ENCODE assay signal across 16 cellular contexts in the genomic region with DNA sequence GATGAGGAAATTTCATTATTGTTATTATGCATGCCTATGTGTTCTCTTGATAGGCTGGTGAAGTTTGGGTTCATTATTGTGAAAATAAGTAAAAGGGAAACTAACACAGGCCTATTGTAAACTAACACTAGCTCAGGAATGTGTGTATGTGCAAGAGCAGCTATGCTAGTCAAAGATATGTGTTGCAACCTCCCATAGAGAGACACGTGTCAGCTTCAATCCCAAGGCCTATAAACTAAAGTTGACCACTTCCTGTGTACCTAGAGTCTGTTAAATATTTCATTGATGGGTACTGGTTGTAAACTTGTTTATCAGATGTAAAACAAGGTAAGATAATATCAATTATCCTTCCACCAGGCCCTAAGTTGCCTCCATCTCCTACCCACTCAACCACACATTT. TPM values are rescaled to one million over a fixed set of nuclear protein-coding genes. Genes with fewer than 3 reads are reported as not detected.
DNase-seq lines count a peak whose midpoint lies in the region; ATAC-seq and TF ChIP-seq lines count a peak whose summit lies in the region.
"Had no signal": no experiment of that assay in that cellular context is flagged by ENCODE, and none has a peak within 500 bp of the region (broad histone marks: within the 10 kb centered on the region; RNA-seq: fewer than 3 reads in every experiment).

No MANE protein-coding gene starts in this region.

- no peak overlapping the region for H3K4me3 ChIP-seq in RWPE2 (ENCODE audit: severe bottlenecking)
- no peak overlapping the region for H3K4me3 ChIP-seq in fibroblast of pulmonary artery (replicated peaks; ENCODE audit: low read depth, low read length)
- H3K4me3 ChIP-seq in ascending aorta, result no peak overlapping the region
- H3K4me3 ChIP-seq: K562 had no signal

- TF ChIP-seq CTCF in RWPE2 (IDR thresholded peaks at IDR 0.05; ENCODE audit: poor library complexity, severe bottlenecking) (no peak), fibroblast of pulmonary artery (IDR thresholded peaks at IDR 0.05; ENCODE audit: low read length, missing control alignments) (no peak), ascending aorta (IDR thresholded peaks at IDR 0.05) (no peak)

- intact Hi-C loops in ascending aorta (cut with DNase I), result no loop called here

- DNase-seq in EH (ENCODE audit: low read depth), result peak; percentile 19
- DNase-seq in HT-29 (ENCODE audit: low spot score), result peak; percentile 45
- no peak for DNase-seq in RWPE2 (ENCODE audit: low spot score)
- peak; percentile 3 for DNase-seq in fibroblast of pulmonary artery (ENCODE audit: low read depth)
- DNase-seq in ascending aorta (ENCODE audit: low spot score in 2 of 2), result no peak
- DNase-seq in stimulated activated CD4-positive, alpha-beta T cell treated with anti-CD3 and anti-CD28 coated beads, Interleukin-4, amount 100 ng/mL, for 1 hour, result no peak
- no peak for DNase-seq in inferior parietal cortex (ENCODE audit: extremely low spot score)
- DNase-seq: CD4-positive, CD25-positive, alpha-beta regulatory T cell; GDM1; H7; MV-4-11; NCI-H1436 treated with DMSO at 0.1 percent for 48 hours; NCI-H2081 treated with DMSO at 0.1 percent for 48 hours; NCI-H524 had no signal

- H3K4me1 ChIP-seq in RWPE2 (ENCODE audit: insufficient read depth, poor library complexity, severe bottlenecking) (no peaks in the 10 kb centered on the region), ascending aorta (no peaks in the 10 kb centered on the region)

- H3K27me3 ChIP-seq in RWPE2 (ENCODE audit: insufficient read depth, poor library complexity, severe bottlenecking) (no peaks in the 10 kb centered on the region), ascending aorta (no peaks in the 10 kb centered on the region)

- H3K36me3 ChIP-seq in RWPE2 (ENCODE audit: low read depth), result no peaks in the 10 kb centered on the region
- H3K36me3 ChIP-seq in ascending aorta, result no peaks in the 10 kb centered on the region

- H3K9me3 ChIP-seq in RWPE2 (ENCODE audit: severe bottlenecking) (peaks cover 3% of the 10 kb centered on the region), ascending aorta (peaks cover 0 to 4% of the 10 kb centered on the region in 2 donors)

- ATAC-seq in RWPE2 (ENCODE audit: low read depth) (peak; percentile 68; the same call in 2 of the 3 replicates), HG03457 (IDR thresholded peaks at IDR 0.05; ENCODE audit: unreplicated experiment) (no peak)
- ATAC-seq: K562 had no signal

- H3K27ac ChIP-seq in RWPE2 (ENCODE audit: poor library complexity, severe bottlenecking), result no peak overlapping the region
- H3K27ac ChIP-seq in ascending aorta, result no peak overlapping the region

RNA-seq across cellular contexts. Expression of gene ZNF30, which starts 44.7 kb away (rescaled TPM):
- 2.0 and 2.7 TPM in 2 replicates for total RNA-seq in HT-29 (2014; rRNA removed; shearing (Covaris generic))
- 11.8 TPM for total RNA-seq in ascending aorta

Comparison
In these comparisons a context has a peak if more than half of its experiments do, and no peak if none do; other contexts are left out.
1. DNase-seq: peak in EH (single experiment), HT-29 (single experiment) and fibroblast of pulmonary artery (single experiment); none in RWPE2 (single experiment), ascending aorta (0 of 2), stimulated activated CD4-positive, alpha-beta T cell treated with anti-CD3 and anti-CD28 coated beads, Interleukin-4, amount 100 ng/mL, for 1 hour (single experiment) and inferior parietal cortex (single experiment).